In the genomic region with DNA sequence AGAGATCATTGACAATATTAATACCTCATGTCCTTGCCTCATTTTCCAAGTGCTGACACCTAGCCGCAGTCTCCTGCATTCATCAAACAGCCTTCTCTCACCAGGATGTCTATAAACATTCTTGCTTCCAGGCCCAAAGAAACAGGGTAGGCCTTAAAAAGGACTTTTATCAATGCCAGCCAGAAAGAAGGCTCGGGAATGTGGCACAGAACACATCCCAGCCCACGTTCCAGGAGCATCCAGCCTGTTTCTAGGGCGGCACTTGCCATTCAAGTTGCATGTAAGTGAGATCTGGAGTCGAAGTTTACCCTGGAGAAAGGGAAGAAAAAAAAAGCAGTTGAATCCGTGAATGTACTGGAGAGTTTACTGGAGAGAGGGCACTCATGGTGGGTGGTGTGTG, we compare ENCODE assay signal across 17 cellular contexts.
"Had no signal": no experiment of that assay in that cellular context is flagged by ENCODE, and none has a peak within 500 bp of the region (broad histone marks: within the 10 kb centered on the region; RNA-seq: fewer than 3 reads in every experiment).

No MANE protein-coding gene starts in this region.

- H3K9me3 ChIP-seq: gastrocnemius medialis, heart right ventricle, SK-N-SH, tibial nerve had no signal

- H3K4me1 Mint-ChIP-seq: stimulated activated naive B cell treated with anti-CD40 and anti-IgM and Interleukin-4, amounts not matched to agents 10 μg/mL and 1 μg/mL and 100 μg/mL, for 72 hours; T-cell had no signal

- H3K36me3 ChIP-seq: gastrocnemius medialis, heart right ventricle, tibial nerve had no signal

- H3K9ac ChIP-seq: SK-N-SH had no signal

- ATAC-seq: gastrocnemius medialis; left lobe of liver; stimulated activated naive B cell treated with anti-CD40 and anti-IgM and Interleukin-4, amounts not matched to agents 10 μg/mL and 1 μg/mL and 100 μg/mL, for 72 hours; T-cell had no signal

- H3K4me3 ChIP-seq: gastrocnemius medialis, heart right ventricle, tibial nerve had no signal

- H3K27ac Mint-ChIP-seq: dendritic cell treated with granulocyte-macrophage colony-stimulating factor and Interleukin-4, amounts not matched to agents 40 ng/mL and 50 ng/mL, for 4 days; stimulated activated naive B cell treated with anti-CD40 and anti-IgM and Interleukin-4, amounts not matched to agents 10 μg/mL and 1 μg/mL and 100 μg/mL, for 72 hours; T-cell had no signal

- H3K4me1 ChIP-seq: gastrocnemius medialis had no signal

- H3K27ac ChIP-seq: gastrocnemius medialis, tibial nerve, VCaP had no signal

- H3K27me3 ChIP-seq: gastrocnemius medialis, heart right ventricle, tibial nerve had no signal

- H3K27me3 Mint-ChIP-seq: dendritic cell treated with granulocyte-macrophage colony-stimulating factor and Interleukin-4, amounts not matched to agents 40 ng/mL and 50 ng/mL, for 4 days; T-cell had no signal

- H3K9me3 Mint-ChIP-seq: dendritic cell treated with granulocyte-macrophage colony-stimulating factor and Interleukin-4, amounts not matched to agents 40 ng/mL and 50 ng/mL, for 4 days; nephron progenitor cell; stimulated activated naive B cell treated with anti-CD40 and anti-IgM and Interleukin-4, amounts not matched to agents 10 μg/mL and 1 μg/mL and 100 μg/mL, for 72 hours; T-cell had no signal

- H3K36me3 Mint-ChIP-seq: stimulated activated naive B cell treated with anti-CD40 and anti-IgM and Interleukin-4, amounts not matched to agents 10 μg/mL and 1 μg/mL and 100 μg/mL, for 72 hours; T-cell had no signal

- DNase-seq: activated CD4-positive, alpha-beta T cell treated with anti-CD3 and anti-CD28 coated beads for 1 hour; activated CD4-positive, alpha-beta T cell treated with anti-CD3 and anti-CD28 coated beads, Interleukin-2, amount 50 U/mL, for 4 hours; activated naive CD4-positive, alpha-beta T cell treated with Interleukin-2 at 50 U/mL for 16 hours; activated T-cell treated with anti-CD3 and anti-CD28 coated beads for 4 hours; gastrocnemius medialis; heart right ventricle; mesenchymal stem cell; nephron progenitor cell; stimulated activated CD4-positive, alpha-beta T cell treated with anti-CD3 and anti-CD28 coated beads, Interleukin-2, amount 100 ng/mL, for 48 hours; stimulated activated naive B cell treated with anti-CD40 and anti-IgM and Interleukin-4, amounts not matched to agents 10 μg/mL and 1 μg/mL and 100 μg/mL, for 72 hours; T-cell; T-helper 9 cell had no signal

- H3K4me3 Mint-ChIP-seq: dendritic cell treated with granulocyte-macrophage colony-stimulating factor and Interleukin-4, amounts not matched to agents 40 ng/mL and 50 ng/mL, for 4 days; nephron progenitor cell; stimulated activated naive B cell treated with anti-CD40 and anti-IgM and Interleukin-4, amounts not matched to agents 10 μg/mL and 1 μg/mL and 100 μg/mL, for 72 hours; T-cell had no signal

- H3K4me2 ChIP-seq: SK-N-SH had no signal
